Comparison of ENCODE assay signal across 1 cellular context in genomic region chr3:57876632-57877031, GRCh38.
TF ChIP-seq lines count a peak whose summit lies in the region.

No MANE protein-coding gene starts in this region.

TF ChIP-seq in SK-N-SH, 30 proteins besides CTCF, POLR2A, EP300 and RAD21 (continued from another document):
- TF ChIP-seq PBX3 (IDR thresholded peaks at IDR 0.05) (no peak), POLR2AphosphoS5 (IDR thresholded peaks at IDR 0.05; ENCODE audit: low read depth, low read length) (no peak), MXI1 (IDR thresholded peaks at IDR 0.05; ENCODE audit: low read depth, low read length) (no peak)
